Comparison of ENCODE assay signal across 8 cellular contexts in the genomic region with DNA sequence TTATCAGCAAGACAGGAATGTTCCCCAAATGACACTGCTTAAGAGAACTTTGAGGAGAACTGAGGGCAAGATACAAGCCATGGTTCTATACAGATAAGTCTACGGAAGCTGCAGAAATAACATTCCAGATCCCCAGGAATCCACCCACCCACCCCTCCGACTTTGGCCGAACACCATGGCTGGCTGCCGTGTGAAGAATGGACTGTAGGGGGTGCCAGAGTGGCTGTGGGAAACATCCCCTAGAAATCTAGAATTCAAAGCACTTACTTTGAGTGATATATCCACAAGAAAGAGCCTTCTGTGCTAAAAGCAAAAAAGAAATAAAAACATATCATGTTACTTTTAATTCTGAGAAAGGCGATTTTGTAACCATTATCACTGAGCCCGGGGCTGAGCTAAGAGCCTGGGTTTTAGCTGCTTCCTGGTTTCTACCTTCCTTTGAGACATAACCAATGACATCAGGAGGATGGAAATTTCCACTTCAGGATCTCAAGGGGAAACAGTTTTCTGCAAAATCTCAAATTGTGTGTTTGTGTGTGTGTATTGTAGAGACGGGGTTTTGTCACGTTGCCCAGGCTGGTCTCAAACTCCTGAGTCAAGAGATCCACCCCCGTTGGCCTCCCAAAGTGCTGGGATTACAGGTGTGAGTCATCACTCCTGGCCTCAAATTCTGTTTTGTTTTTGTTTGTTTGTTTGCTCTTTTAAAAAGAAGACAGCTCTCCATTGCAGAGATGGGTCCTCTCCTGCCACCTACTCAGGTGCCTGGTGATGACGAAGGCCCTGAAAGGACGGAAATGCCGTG. TPM values are rescaled to one million over a fixed set of nuclear protein-coding genes. Genes with fewer than 3 reads are reported as not detected.
DNase-seq lines count a peak whose midpoint lies in the region; ATAC-seq and TF ChIP-seq lines count a peak whose summit lies in the region.

No MANE protein-coding gene starts in this region.

- no peak for DNase-seq in AG04450 (ENCODE audit: low read depth, low spot score)
- DNase-seq in SK-N-SH: peak; percentile 62
- DNase-seq in fibroblast of villous mesenchyme (ENCODE audit: low read depth): peak; percentile 13
- no peak for DNase-seq in retinal pigment epithelial cell (ENCODE audit: low read depth)
- no peak for DNase-seq in cortex of kidney (lab: John Stamatoyannopoulos, UW)
- no peak for DNase-seq in DMS153 (lab: John Stamatoyannopoulos, UW)

- H3K27me3 ChIP-seq in AG04450 (ENCODE audit: control insufficient read depth, insufficient read depth, low read length): peaks cover 41% of the 10 kb centered on the region
- H3K27me3 ChIP-seq in SK-N-SH (ENCODE audit: insufficient read depth): no peaks in the 10 kb centered on the region

- no peak overlapping the region for H3K4me2 ChIP-seq in SK-N-SH

- ATAC-seq in HG02852 (IDR thresholded peaks at IDR 0.05; ENCODE audit: unreplicated experiment): no peak

- TF ChIP-seq CTCF in AG04450 (IDR thresholded peaks at IDR 0.05; ENCODE audit: low read depth, low read length): peak; percentile 65
- TF ChIP-seq CTCF in GM12875 (IDR thresholded peaks at IDR 0.05; ENCODE audit: borderline replicate concordance, insufficient read depth, low read depth, low read length): peak; percentile 75
- peak; percentile 65 for TF ChIP-seq CTCF in SK-N-SH (IDR thresholded peaks at IDR 0.05)
- TF ChIP-seq CTCF in fibroblast of villous mesenchyme (IDR thresholded peaks at IDR 0.05; ENCODE audit: insufficient read depth, low read depth, low read length): peak; percentile 74
- peak; percentile 74 for TF ChIP-seq CTCF in retinal pigment epithelial cell (conservative IDR thresholded peaks at IDR 0.05; ENCODE audit: low read depth, low read length)

- no peaks in the 10 kb centered on the region for H3K9me2 ChIP-seq in SK-N-SH

- no peak overlapping the region for H3K27ac ChIP-seq in AG04450 (ENCODE audit: low read depth, low read length)
- H3K27ac ChIP-seq in SK-N-SH (ENCODE audit: low read depth in 2 of 2, low read length in 1 of 2): no peak overlapping the region

- 72% methylated on average over 12 of the region's 12 CpGs for WGBS in SK-N-SH (ENCODE audit: low lambda C conversion rate)

- TF ChIP-seq EP300 in SK-N-SH (IDR thresholded peaks at IDR 0.05; ENCODE audit: borderline replicate concordance in 1 of 2, low read depth in 1 of 2, low read length in 1 of 2): no peak

- no peaks in the 10 kb centered on the region for H4K20me1 ChIP-seq in SK-N-SH (ENCODE audit: insufficient read depth)

- no peaks in the 10 kb centered on the region for H3F3A ChIP-seq in SK-N-SH (replicated peaks; ENCODE audit: insufficient read depth)

- POLR2A ChIA-PET in AG04450 (lab: Yijun Ruan, JAX) (no interaction called here), SK-N-SH (lab: Yijun Ruan, JAX) (no interaction called here)

- H3K36me3 ChIP-seq in SK-N-SH (replicated peaks in 1 of 2; ENCODE audit: control insufficient read depth in 1 of 2, insufficient read depth in 2 of 2, low read length in 1 of 2): no peaks in the 10 kb centered on the region

- H2AFZ ChIP-seq in SK-N-SH (ENCODE audit: low read depth): no peak overlapping the region

- no peak overlapping the region for H3K9ac ChIP-seq in SK-N-SH

- TF ChIP-seq RAD21 in SK-N-SH (IDR thresholded peaks at IDR 0.05; ENCODE audit: low read length): peak; percentile 68

- H3K4me3 ChIP-seq in AG04450 (ENCODE audit: low read depth, low read length): no peak overlapping the region
- no peak overlapping the region for H3K4me3 ChIP-seq in GM12875 (ENCODE audit: low read depth, low read length)
- no peak overlapping the region for H3K4me3 ChIP-seq in SK-N-SH (ENCODE audit: low read depth in 2 of 2, low read length in 1 of 2)
- no peak overlapping the region for H3K4me3 ChIP-seq in fibroblast of villous mesenchyme (ENCODE audit: low read depth, low read length)
- H3K4me3 ChIP-seq in retinal pigment epithelial cell (ENCODE audit: low read length): no peak overlapping the region

- H3K4me1 ChIP-seq in SK-N-SH (ENCODE audit: control insufficient read depth in 1 of 2, insufficient read depth in 2 of 2, low read depth in 1 of 2, low read length in 1 of 2): peaks cover 0 to 2% of the 10 kb centered on the region in 2 experiments; a peak in 1 of 4 replicates

- CTCF ChIA-PET in AG04450 (lab: Charles Lee): interaction anchor here (0.7 to 2.0 kb wide), 8 partner anchors 9 to 143 kb away, joined by 3 to 7 read pairs (median 3); no protein-coding TSS in a partner anchor
- CTCF ChIA-PET in SK-N-SH (lab: Yijun Ruan, JAX): interaction anchor here (0.7 to 4.7 kb wide), 24 partner anchors 8 to 143 kb away, joined by 3 to 31 read pairs (median 4); a partner anchor contains a TSS

- no peaks in the 10 kb centered on the region for H3K79me2 ChIP-seq in SK-N-SH (ENCODE audit: insufficient read depth)

- H3K9me3 ChIP-seq in AG04450 (ENCODE audit: control insufficient read depth, insufficient read depth, low read length) (no peaks in the 10 kb centered on the region), SK-N-SH (no peaks in the 10 kb centered on the region)

TF ChIP-seq in SK-N-SH, 30 proteins besides CTCF, POLR2A, EP300 and RAD21:
- peak; percentile 43; the same call in 1 of the 2 replicates for TF ChIP-seq SMC3 (IDR thresholded peaks at IDR 0.05; ENCODE audit: low read depth, low read length)
- TF ChIP-seq, protein P1, sequence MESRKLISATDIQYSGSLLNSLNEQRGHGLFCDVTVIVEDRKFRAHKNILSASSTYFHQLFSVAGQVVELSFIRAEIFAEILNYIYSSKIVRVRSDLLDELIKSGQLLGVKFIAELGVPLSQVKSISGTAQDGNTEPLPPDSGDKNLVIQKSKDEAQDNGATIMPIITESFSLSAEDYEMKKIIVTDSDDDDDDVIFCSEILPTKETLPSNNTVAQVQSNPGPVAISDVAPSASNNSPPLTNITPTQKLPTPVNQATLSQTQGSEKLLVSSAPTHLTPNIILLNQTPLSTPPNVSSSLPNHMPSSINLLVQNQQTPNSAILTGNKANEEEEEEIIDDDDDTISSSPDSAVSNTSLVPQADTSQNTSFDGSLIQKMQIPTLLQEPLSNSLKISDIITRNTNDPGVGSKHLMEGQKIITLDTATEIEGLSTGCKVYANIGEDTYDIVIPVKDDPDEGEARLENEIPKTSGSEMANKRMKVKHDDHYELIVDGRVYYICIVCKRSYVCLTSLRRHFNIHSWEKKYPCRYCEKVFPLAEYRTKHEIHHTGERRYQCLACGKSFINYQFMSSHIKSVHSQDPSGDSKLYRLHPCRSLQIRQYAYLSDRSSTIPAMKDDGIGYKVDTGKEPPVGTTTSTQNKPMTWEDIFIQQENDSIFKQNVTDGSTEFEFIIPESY (IDR thresholded peaks at IDR 0.05; ENCODE audit: borderline replicate concordance, low read depth): no peak

RNA-seq across cellular contexts. Expression of a gene that starts 36.4 kb away (rescaled TPM):
- polyA plus RNA-seq in AG04450 (2011; rRNA removed): not detected in 2 replicates
- polyA minus RNA-seq in AG04450 (2011; rRNA and poly(A)+ RNA removed): not detected in 2 replicates
- polyA plus RNA-seq in SK-N-SH (2012; rRNA removed): 0.03 and 0.11 TPM in 2 replicates
- 0.17 and 0.29 TPM in 2 replicates for polyA plus RNA-seq in SK-N-SH (2012; cell fraction: cytosol; rRNA removed)
- not detected in 2 replicates for polyA plus RNA-seq in SK-N-SH (2012; cell fraction: nucleus; rRNA removed)
- not detected in 2 replicates for total RNA-seq in fibroblast of villous mesenchyme

Comparison
In these comparisons a context has a peak if more than half of its experiments do, and no peak if none do; other contexts are left out.
1. DNase-seq: peak in SK-N-SH (single experiment) and fibroblast of villous mesenchyme (single experiment); none in AG04450 (single experiment), retinal pigment epithelial cell (single experiment), cortex of kidney (single experiment) and DMS153 (single experiment).
2. Peak in every context shown above with its lines, with median percentiles within 50 percentile points of each other: CTCF ChIP-seq.